In genomic region chrX:149568701-149569296, GRCh38 we compare ENCODE assay signal across 1 cellular context.
TF ChIP-seq lines count a peak whose summit lies in the region.

No MANE protein-coding gene starts in this region.

TF ChIP-seq in HepG2, 621 proteins besides CTCF, POLR2A, EP300 and RAD21:
- TF ChIP-seq ADNP (CRISPR knock-in tag; IDR thresholded peaks at IDR 0.05): no peak
- no peak for TF ChIP-seq TGIF2 (CRISPR knock-in tag; IDR thresholded peaks at IDR 0.05)
- TF ChIP-seq KAT7 (CRISPR knock-in tag; IDR thresholded peaks at IDR 0.05; ENCODE audit: borderline replicate concordance): no peak
- no peak for TF ChIP-seq SSRP1 (CRISPR knock-in tag; IDR thresholded peaks at IDR 0.05)
- no peak for TF ChIP-seq ZNF276 (CRISPR knock-in tag; IDR thresholded peaks at IDR 0.05; ENCODE audit: low read depth)
- TF ChIP-seq ZNF20 (CRISPR knock-in tag; IDR thresholded peaks at IDR 0.05): no peak
- no peak for TF ChIP-seq SRSF4 (IDR thresholded peaks at IDR 0.05; ENCODE audit: low read depth, low read length, poor library complexity, severe bottlenecking)
- no peak for TF ChIP-seq CREB3 (CRISPR knock-in tag; IDR thresholded peaks at IDR 0.05)
- TF ChIP-seq ZBTB34 (CRISPR knock-in tag; IDR thresholded peaks at IDR 0.05): no peak
- TF ChIP-seq RBFOX2 (IDR thresholded peaks at IDR 0.05; ENCODE audit: low read depth, low read length): no peak
- no peak for TF ChIP-seq MTF2 (CRISPR knock-in tag; IDR thresholded peaks at IDR 0.05; ENCODE audit: borderline replicate concordance)
- TF ChIP-seq IRF1 (CRISPR knock-in tag; IDR thresholded peaks at IDR 0.05; ENCODE audit: low read depth): no peak
- TF ChIP-seq ZNF101 (CRISPR knock-in tag; IDR thresholded peaks at IDR 0.05; ENCODE audit: borderline replicate concordance, low read depth): no peak
